In genomic region chrX:134026732-134027311, GRCh38 we compare ENCODE assay signal across 9 cellular contexts. TPM values are rescaled to one million over a fixed set of nuclear protein-coding genes. Genes with fewer than 3 reads are reported as not detected.
DNase-seq lines count a peak whose midpoint lies in the region; ATAC-seq and TF ChIP-seq lines count a peak whose summit lies in the region.
"Had no signal": no experiment of that assay in that cellular context is flagged by ENCODE, and none has a peak within 500 bp of the region (broad histone marks: within the 10 kb centered on the region; RNA-seq: fewer than 3 reads in every experiment).

No MANE protein-coding gene starts in this region.

- TF ChIP-seq POLR2A in gastroesophageal sphincter (IDR thresholded peaks at IDR 0.05), result no peak

- in situ Hi-C loops in KBM-7 (cut with MboI; ENCODE audit: low pct_unique_long_range_greater_than_20kb, low sequenced_read_pairs), result no loop called here

- DNase-seq in NCI-H2029 (lab: John Stamatoyannopoulos, UW) (peak; percentile 1), NCI-H2029 treated with DMSO at 0.1 percent for 48 hours (lab: John Stamatoyannopoulos, UW) (no peak), KBM-7 (peak; percentile 24), cortex of kidney (lab: John Stamatoyannopoulos, UW) (no peak)
- DNase-seq in activated T-cell treated with anti-CD3 and anti-CD28 coated beads, Interleukin-2, amount 50 U/mL, for 48 hours, result peak; percentile 45 to 46

- peak overlapping the region; percentile 60 for H2AFZ ChIP-seq in parathyroid adenoma

- no peaks in the 10 kb centered on the region for H3K79me2 ChIP-seq in parathyroid adenoma

- H3K36me3 ChIP-seq in gastroesophageal sphincter (no peaks in the 10 kb centered on the region), parathyroid adenoma (ENCODE audit: control insufficient read depth, insufficient read depth, low read length) (no peaks in the 10 kb centered on the region)

- H3K4me1 ChIP-seq in gastroesophageal sphincter, result no peaks in the 10 kb centered on the region
- no peaks in the 10 kb centered on the region for H3K4me1 ChIP-seq in parathyroid adenoma

- H3K27ac ChIP-seq in gastroesophageal sphincter (no peak overlapping the region), parathyroid adenoma (no peak overlapping the region)

- ATAC-seq in gastroesophageal sphincter, result peak; percentile 64
- ATAC-seq in HG02642 (IDR thresholded peaks at IDR 0.05; ENCODE audit: poor library complexity, unreplicated experiment), result no peak

- WGBS in gastroesophageal sphincter (ENCODE audit: low coverage in 1 of 2), 2 donors, result 22 to 24% methylated on average over 5 to 10 of the region's 10 CpGs

- TF ChIP-seq CTCF in gastroesophageal sphincter (IDR thresholded peaks at IDR 0.05), result peak in 3 of 4 experiments; percentile 8 to 53 (median 32)
- TF ChIP-seq CTCF in parathyroid adenoma (IDR thresholded peaks at IDR 0.05), result peak; percentile 23

- H3K27me3 ChIP-seq in gastroesophageal sphincter (no peaks in the 10 kb centered on the region), parathyroid adenoma (ENCODE audit: control insufficient read depth, insufficient read depth, low read length) (no peaks in the 10 kb centered on the region)

- H3K4me2 ChIP-seq in parathyroid adenoma (ENCODE audit: low read length), result peak overlapping the region; percentile 22

- TF ChIP-seq EP300 in gastroesophageal sphincter (IDR thresholded peaks at IDR 0.05), result no peak

- no peaks in the 10 kb centered on the region for H3K9me3 ChIP-seq in gastroesophageal sphincter
- H3K9me3 ChIP-seq in parathyroid adenoma (ENCODE audit: control insufficient read depth, low read length), result no peaks in the 10 kb centered on the region

- peak overlapping the region in 1 of 2 donors; percentile 23 for H3K4me3 ChIP-seq in gastroesophageal sphincter
- H3K4me3 ChIP-seq in parathyroid adenoma (ENCODE audit: low read depth, low read length), result no peak overlapping the region

- H3K9ac ChIP-seq in parathyroid adenoma, result no peak overlapping the region

RNA-seq across cellular contexts. Expression of gene GPC3, which starts 41.4 kb away (rescaled TPM):
- total RNA-seq in gastroesophageal sphincter, result 10 to 100 TPM in 3 of 4 donors, 1 to 10 TPM in 1; 5.8 to 19.7 (median 14.9) TPM
- total RNA-seq: CD8-positive, alpha-beta memory T cell had no signal

Comparison
In these comparisons a context has a peak if more than half of its experiments do, and no peak if none do; other contexts are left out.
1. DNase-seq: peak in NCI-H2029 (single experiment), KBM-7 (single experiment) and activated T-cell treated with anti-CD3 and anti-CD28 coated beads, Interleukin-2, amount 50 U/mL, for 48 hours (2 of 2); none in NCI-H2029 treated with DMSO at 0.1 percent for 48 hours (single experiment) and cortex of kidney (single experiment).